8 cellular contexts compared by ENCODE assay signal in genomic region chr1:180269848-180270766, GRCh38. TPM values are rescaled to one million over a fixed set of nuclear protein-coding genes. Genes with fewer than 3 reads are reported as not detected.
DNase-seq lines count a peak whose midpoint lies in the region; ATAC-seq, FAIRE-seq and TF ChIP-seq lines count a peak whose summit lies in the region.

No MANE protein-coding gene starts in this region.

- TF ChIP-seq POLR2A in K562 (conservative IDR thresholded peaks at IDR 0.05) (no peak), HepG2 (IDR thresholded peaks at IDR 0.05; ENCODE audit: insufficient read depth in 1 of 2, low read depth in 2 of 2, low read length in 2 of 2) (no peak)

- ATAC-seq in K562 (peak; percentile 70), HepG2 (peak; percentile 90), HG02798 (IDR thresholded peaks at IDR 0.05; ENCODE audit: poor library complexity, unreplicated experiment) (no peak), HG02852 (IDR thresholded peaks at IDR 0.05; ENCODE audit: unreplicated experiment) (no peak), GM21737 (IDR thresholded peaks at IDR 0.05; ENCODE audit: unreplicated experiment) (no peak), GM19351 (IDR thresholded peaks at IDR 0.05; ENCODE audit: unreplicated experiment) (no peak)

- no peaks in the 10 kb centered on the region for H3K79me2 ChIP-seq in K562 (ENCODE audit: control insufficient read depth, insufficient read depth, low read length)
- no peaks in the 10 kb centered on the region for H3K79me2 ChIP-seq in HepG2 (ENCODE audit: insufficient read depth, low read length)

- H3K4me3 ChIP-seq in AG10803 (ENCODE audit: low read length) (no peak overlapping the region), HUES6 (ENCODE audit: low read depth, low read length) (no peak overlapping the region), K562 (no peak overlapping the region), HepG2 (replicated peaks in 1 of 3; ENCODE audit: insufficient read depth in 1 of 3, low read depth in 2 of 3, low read length in 3 of 3) (peak overlapping the region in 1 of 3 experiments; percentile 8; a peak in 1 of 6 replicates)

- WGBS in K562 (ENCODE audit: insufficient coverage, low coverage, missing lambda C conversion rate) = 54% methylated on average over 13 of the region's 13 CpGs
- WGBS in HepG2 (ENCODE audit: low lambda C conversion rate) = 25% methylated on average over 11 of the region's 13 CpGs

- H3K4me2 ChIP-seq in K562 (ENCODE audit: insufficient read depth, low read length) (no peak overlapping the region), HepG2 (ENCODE audit: low read depth, low read length) (peak overlapping the region; percentile 52)

- H2AFZ ChIP-seq in K562 (ENCODE audit: low read depth, low read length) (no peak overlapping the region), HepG2 (ENCODE audit: low read length) (no peak overlapping the region)

- FAIRE-seq in K562 (lab: Jason Lieb, UNC) = peak; percentile 71
- FAIRE-seq in HepG2 (lab: Jason Lieb, UNC) = peak; percentile 90

- H3K4me1 ChIP-seq in HUES6 (ENCODE audit: control insufficient read depth, insufficient read depth, low read length) (peaks cover 49% of the 10 kb centered on the region), K562 (replicated peaks in 1 of 2; ENCODE audit: control insufficient read depth in 2 of 2, insufficient read depth in 2 of 2, low read length in 2 of 2) (peaks cover 16 to 21% of the 10 kb centered on the region in 2 experiments), HepG2 (ENCODE audit: insufficient read depth, low read length) (peaks cover 36% of the 10 kb centered on the region)

- peak; percentile 35 for TF ChIP-seq CTCF in AG10803 (conservative IDR thresholded peaks at IDR 0.05; ENCODE audit: low read length)
- peak; percentile 44 to 47 (median 46); a peak in 5 of 6 replicates for TF ChIP-seq CTCF in K562 (IDR thresholded peaks at IDR 0.05 in 2 of 3, conservative IDR thresholded peaks at IDR 0.05 in 1 of 3; ENCODE audit: insufficient read depth in 2 of 3, low read depth in 1 of 3, low read length in 3 of 3)
- peak; percentile 67 for TF ChIP-seq CTCF in HepG2 (CRISPR knock-in tag; IDR thresholded peaks at IDR 0.05)

- no peaks in the 10 kb centered on the region; the same call in 1 of the 2 replicates for H4K20me1 ChIP-seq in K562 (replicated peaks; ENCODE audit: control insufficient read depth, insufficient read depth, low read length)
- no peaks in the 10 kb centered on the region; the same call in 1 of the 2 replicates for H4K20me1 ChIP-seq in HepG2 (ENCODE audit: insufficient read depth, low read length)

- no peak for TF ChIP-seq EP300 in K562 (IDR thresholded peaks at IDR 0.05; ENCODE audit: low read length)
- no peak for TF ChIP-seq EP300 in HepG2 (IDR thresholded peaks at IDR 0.05; ENCODE audit: low read depth in 2 of 2, low read length in 2 of 2)
- TF ChIP-seq EP300 in HepG2 (CRISPR knock-in tag; IDR thresholded peaks at IDR 0.05; ENCODE audit: borderline replicate concordance) = no peak

- H3K9me3 ChIP-seq in HUES6 (ENCODE audit: control insufficient read depth, insufficient read depth, low read depth, low read length) (no peaks in the 10 kb centered on the region; the same call in 1 of the 2 replicates), K562 (replicated peaks; ENCODE audit: control insufficient read depth, insufficient read depth, low read depth, low read length) (no peaks in the 10 kb centered on the region), HepG2 (ENCODE audit: low read length) (no peaks in the 10 kb centered on the region)

- H3K36me3 ChIP-seq in HUES6 (ENCODE audit: control insufficient read depth, insufficient read depth, low read length) (peaks cover 8% of the 10 kb centered on the region), K562 (ENCODE audit: control insufficient read depth, insufficient read depth, low read length) (peaks cover 12% of the 10 kb centered on the region; the same call in 2 of the 3 replicates), HepG2 (replicated peaks in 1 of 2; ENCODE audit: control insufficient read depth in 1 of 2, insufficient read depth in 2 of 2, low read length in 2 of 2) (peaks cover 0 to 8% of the 10 kb centered on the region in 2 experiments; a peak in 2 of 5 replicates)

- no TSS peak for BruUV-seq in K562 (replicated peaks; lab: Mats Ljungman, UMichigan)
- no TSS peak for BruUV-seq in HepG2 (replicated peaks; lab: Mats Ljungman, UMichigan)

- no peak for TF ChIP-seq RAD21 in K562 (CRISPR knock-in tag; conservative IDR thresholded peaks at IDR 0.05 in 1 of 2, IDR thresholded peaks at IDR 0.05 in 1 of 2)
- TF ChIP-seq RAD21 in HepG2 (CRISPR knock-in tag; IDR thresholded peaks at IDR 0.05) = no peak

- H3K9ac ChIP-seq in HUES6 (ENCODE audit: low read length) (peak overlapping the region; percentile 42), K562 (ENCODE audit: insufficient read depth in 1 of 2, low read depth in 2 of 2, low read length in 2 of 2) (no peak overlapping the region), HepG2 (ENCODE audit: insufficient read depth, low read depth, low read length) (no peak overlapping the region)

- CTCF ChIA-PET in K562 (lab: Yijun Ruan, JAX; ENCODE audit: low intra/inter-chr PET ratio) = no interaction called here
- CTCF ChIA-PET in HepG2 (lab: Yijun Ruan, JAX; ENCODE audit: low intra/inter-chr PET ratio, low total read pairs) = no interaction called here

- no peak for DNase-seq in AG10803 (ENCODE audit: low read depth)
- DNase-seq in K562 (ENCODE audit: extremely low read depth in 1 of 4, low spot score in 3 of 4) = no peak
- peak; percentile 69 for DNase-seq in HepG2 (ENCODE audit: low spot score)

- in situ Hi-C loops in K562 (cut with MboI) = loop anchor here (25.0 kb wide), 1 partner anchor 892 kb away; no protein-coding TSS in a partner anchor
- in situ Hi-C loops in HepG2 (cut with HindIII; ENCODE audit: extremely low pct_ligation_motif_present, low pct_unique_long_range_greater_than_20kb) = loop anchor here (10.0 kb wide), 1 partner anchor 85 kb away; no protein-coding TSS in a partner anchor

- H3K9me1 ChIP-seq in K562 (ENCODE audit: control insufficient read depth, insufficient read depth, low read length) = peaks cover 13% of the 10 kb centered on the region

- intact Hi-C loops in K562 (cut with micrococcal nuclease) (no loop called here), HepG2 (cut with micrococcal nuclease; ENCODE audit: unreplicated experiment) (loop anchor here (1.0 kb wide), 1 partner anchor 21 kb away; no protein-coding TSS in a partner anchor)

- POLR2A ChIA-PET in K562 (lab: Yijun Ruan, JAX) = interaction anchor here (0.6 to 2.1 kb wide), 7 partner anchors 9 to 587 kb away, joined by 3 to 14 read pairs (median 4); no protein-coding TSS in a partner anchor
- POLR2A ChIA-PET in HepG2 (lab: Yijun Ruan, JAX) = no interaction called here

- H3K27ac ChIP-seq in HUES6 (ENCODE audit: low read depth, low read length) (no peak overlapping the region), K562 (ENCODE audit: extremely low read depth, low read depth, low read length) (no peak overlapping the region), HepG2 (ENCODE audit: extremely low read length, insufficient read depth, low read length) (no peak overlapping the region)

- H3K27me3 ChIP-seq in HUES6 (ENCODE audit: control insufficient read depth, insufficient read depth, low read length) = no peaks in the 10 kb centered on the region
- H3K27me3 ChIP-seq in K562 (ENCODE audit: control insufficient read depth in 2 of 2, insufficient read depth in 2 of 2, low read length in 2 of 2) = peaks cover 5 to 13% of the 10 kb centered on the region in 2 experiments; a peak in 3 of 5 replicates
- H3K27me3 ChIP-seq in HepG2 (ENCODE audit: control insufficient read depth in 1 of 2, insufficient read depth in 2 of 2, low read length in 2 of 2) = no peaks in the 10 kb centered on the region

RNA-seq across cellular contexts. Expression of gene LHX4, which starts 40.0 kb away (rescaled TPM):
- total RNA-seq in K562 (2011; cell fraction: chromatin; rRNA removed; ENCODE audit: low replicate concordance) = 0.12 TPM in 1 of 2 replicates, not detected in the other
- not detected in 2 replicates for total RNA-seq in K562 (2011; cell fraction: nucleolus; rRNA removed)
- total RNA-seq in K562 (2011; cell fraction: nucleoplasm; rRNA removed) = 0.15 TPM in 1 of 2 replicates, not detected in the other
- total RNA-seq in K562 (2014; rRNA removed) = not detected in 2 replicates
- total RNA-seq in K562 (2014; rRNA removed; fragmentation: Illumina TruSeq; extraction: Trizol) = 0.03 and 0.04 TPM in 2 replicates
- total RNA-seq in K562 (2015; rRNA removed; fragmentation: Illumina TruSeq; extraction: Trizol) = not detected in 2 replicates
- not detected in 2 replicates for total RNA-seq in K562 (2021)
- polyA plus RNA-seq in K562 (2011; rRNA removed) = 0.01 and 0.03 TPM in 2 replicates
- polyA plus RNA-seq in K562 (2011; cell fraction: cytosol; rRNA removed) = 0.01 TPM in 2 replicates
- 0.01 and 0.04 TPM in 2 replicates for polyA plus RNA-seq in K562 (2011; cell fraction: nucleus; rRNA removed)
- polyA plus RNA-seq in K562 (2012) = 1.1 and 1.6 TPM in 2 replicates
- polyA plus RNA-seq in K562 (2014; fragmentation: Illumina TruSeq; extraction: Trizol) = not detected in 2 replicates
- under 1 TPM; 0.10 to 0.11 TPM for polyA plus RNA-seq in K562 (2014; fragmentation: Nextera tagmentation; extraction: Ambion mirVana)
- polyA plus RNA-seq in K562 (2014; rRNA removed) = not detected in 2 replicates
- polyA minus RNA-seq in K562 (2011; rRNA and poly(A)+ RNA removed) = not detected in 2 replicates
- polyA minus RNA-seq in K562 (2011; cell fraction: cytosol; rRNA and poly(A)+ RNA removed) = not detected in 2 replicates
- polyA minus RNA-seq in K562 (2011; cell fraction: nucleus; rRNA and poly(A)+ RNA removed) = 0.11 TPM in 1 of 2 replicates, not detected in the other
- 0.03 and 0.07 TPM in 2 replicates for total RNA-seq in HepG2 (2016; rRNA removed; fragmentation: Illumina TruSeq; extraction: Trizol)
- not detected in 2 replicates for total RNA-seq in HepG2 (2016; cell fraction: cytosol; rRNA removed; fragmentation: Illumina TruSeq; extraction: Trizol; ENCODE audit: low read depth)
- 0.03 and 0.13 TPM in 2 replicates for total RNA-seq in HepG2 (2016; cell fraction: insoluble cytoplasmic fraction; rRNA removed; fragmentation: Illumina TruSeq; extraction: Trizol)
- total RNA-seq in HepG2 (2016; cell fraction: membrane; rRNA removed; fragmentation: Illumina TruSeq; extraction: Trizol) = 0.03 TPM in 1 of 2 replicates, not detected in the other
- total RNA-seq in HepG2 (2016; cell fraction: nucleus; rRNA removed; fragmentation: Illumina TruSeq; extraction: Trizol) = not detected in 2 replicates
- polyA plus RNA-seq in HepG2 (2011; rRNA removed) = 0.03 and 0.05 TPM in 2 replicates
- polyA plus RNA-seq in HepG2 (2011; cell fraction: cytosol; rRNA removed) = 0.03 and 0.05 TPM in 2 replicates
- 0.02 and 0.03 TPM in 2 replicates for polyA plus RNA-seq in HepG2 (2011; cell fraction: nucleus; rRNA removed)
- polyA plus RNA-seq in HepG2 (2012) = 0.47 and 0.60 TPM in 2 replicates
- polyA plus RNA-seq in HepG2 (2016; cell fraction: cytosol; fragmentation: Illumina TruSeq; extraction: Trizol; ENCODE audit: low read depth) = not detected in 2 replicates
- polyA plus RNA-seq in HepG2 (2016; cell fraction: insoluble cytoplasmic fraction; fragmentation: Illumina TruSeq; extraction: Trizol; ENCODE audit: low read depth) = 0.17 TPM in 1 of 2 replicates, not detected in the other
- 0.03 and 0.22 TPM in 2 replicates for polyA plus RNA-seq in HepG2 (2016; cell fraction: membrane; fragmentation: Illumina TruSeq; extraction: Trizol; ENCODE audit: low read depth)
- polyA plus RNA-seq in HepG2 (2016; cell fraction: nucleus; fragmentation: Illumina TruSeq; extraction: Trizol; ENCODE audit: insufficient read depth, low read depth) = 0.07 and 0.09 TPM in 2 replicates
- polyA minus RNA-seq in HepG2 (2011; rRNA and poly(A)+ RNA removed; ENCODE audit: low replicate concordance) = 0.96 and 2.5 TPM in 2 replicates
- not detected in 2 replicates for polyA minus RNA-seq in HepG2 (2011; cell fraction: cytosol; rRNA and poly(A)+ RNA removed)
- 0.12 TPM in 1 of 2 replicates, not detected in the other for polyA minus RNA-seq in HepG2 (2011; cell fraction: nucleus; rRNA and poly(A)+ RNA removed)

Comparison
In these comparisons a context has a peak if more than half of its experiments do, and no peak if none do; other contexts are left out.
1. ATAC-seq: peak in K562 (single experiment) and HepG2 (single experiment); none in HG02798 (single experiment), HG02852 (single experiment), GM21737 (single experiment) and GM19351 (single experiment).
2. Peak in every context shown above with its lines, with median percentiles within 50 percentile points of each other: CTCF ChIP-seq.